8 cellular contexts compared by ENCODE assay signal in the genomic region with DNA sequence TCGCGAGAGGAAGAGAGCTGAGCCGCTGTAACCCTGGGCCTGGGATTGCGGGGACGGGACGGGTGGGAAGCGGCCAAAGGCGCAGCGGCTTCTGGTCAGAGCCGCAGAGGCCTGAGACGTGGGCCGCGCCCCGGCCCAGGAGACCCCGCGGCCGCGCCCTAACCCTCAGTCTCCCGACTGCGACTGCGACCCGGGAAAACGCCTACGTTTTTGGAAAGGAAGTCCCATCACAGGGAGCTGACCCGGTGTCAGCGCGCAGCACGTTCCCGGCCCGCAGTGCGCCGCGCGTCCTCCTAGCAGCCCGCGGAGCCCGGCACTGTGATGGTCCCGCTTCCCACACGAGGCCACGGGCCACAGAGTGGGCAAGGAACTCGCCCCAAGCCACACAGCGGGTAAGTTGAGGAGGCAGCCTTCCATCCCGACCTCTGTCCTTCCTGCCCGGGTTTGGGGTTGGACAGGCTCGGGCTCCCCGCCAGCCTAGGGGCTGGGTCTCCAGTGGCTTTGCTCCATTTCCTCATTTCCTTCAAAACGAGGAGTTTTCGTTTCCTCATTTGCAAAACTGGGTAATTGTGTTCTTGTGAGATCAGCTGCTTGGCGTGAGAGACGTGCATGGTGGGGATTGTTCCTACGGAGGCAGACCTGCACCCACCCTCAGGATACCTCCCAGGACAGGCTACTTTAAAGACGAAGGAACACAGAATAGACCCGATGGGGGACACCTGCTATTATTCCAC. TPM values are rescaled to one million over a fixed set of nuclear protein-coding genes. Genes with fewer than 3 reads are reported as not detected.
A peak's percentile ranks its signal among the peaks of the same experiment; 100 is the strongest.
DNase-seq lines count a peak whose midpoint lies in the region; ATAC-seq and TF ChIP-seq lines count a peak whose summit lies in the region.

No MANE protein-coding gene starts in this region.

- no peak for TF ChIP-seq POLR2A in spleen (IDR thresholded peaks at IDR 0.05)

- H3K4me2 ChIP-seq in GM23248 (ENCODE audit: unreplicated experiment): peak overlapping the region; percentile 88

- peaks cover 35% of the 10 kb centered on the region for H3F3A ChIP-seq in GM23248 (ENCODE audit: insufficient read depth)

- H3K4me1 ChIP-seq in GM23248 (ENCODE audit: insufficient read depth): peaks cover 32% of the 10 kb centered on the region
- H3K4me1 ChIP-seq in spleen: peaks cover 0 to 21% (median 13%) of the 10 kb centered on the region in 6 donors

- peaks cover 11% of the 10 kb centered on the region; the same call in 1 of the 2 replicates for H3K79me2 ChIP-seq in GM23248 (ENCODE audit: insufficient read depth)

- H3K9me3 ChIP-seq in GM23248 (ENCODE audit: low read depth) (no peaks in the 10 kb centered on the region), spleen (peaks cover 0 to 11% (median 0%) of the 10 kb centered on the region in 8 donors)

- in situ Hi-C loops in GM23248 (cut with MboI): loop anchor here (25.0 kb wide), 1 partner anchor 710 kb away; no protein-coding TSS in a partner anchor

- peak overlapping the region; percentile 76 for H3K9ac ChIP-seq in GM23248

- H2AFZ ChIP-seq in GM23248: peak overlapping the region; percentile 99

- peak overlapping the region; percentile 78 for H3K27ac ChIP-seq in GM23248
- H3K27ac ChIP-seq in spleen: peak overlapping the region in 6 of 8 donors; percentile 11 to 77 (median 56)

- TF ChIP-seq CTCF in spleen (IDR thresholded peaks at IDR 0.05 in 8 of 11, conservative IDR thresholded peaks at IDR 0.05 in 3 of 11): no peak

- ATAC-seq in HG02981 (IDR thresholded peaks at IDR 0.05; ENCODE audit: unreplicated experiment): no peak
- no peak for ATAC-seq in GM18520 (IDR thresholded peaks at IDR 0.05; ENCODE audit: unreplicated experiment)

- H3K9me2 ChIP-seq in GM23248 (ENCODE audit: insufficient read depth): no peaks in the 10 kb centered on the region

- H3K4me3 ChIP-seq in GM23248: peak overlapping the region; percentile 73
- H3K4me3 ChIP-seq in spleen: peak overlapping the region; percentile 9 to 67 (median 36)

- WGBS in GM23248 (ENCODE audit: low coverage in 1 of 2, low lambda C conversion rate in 2 of 2, missing lambda C conversion rate in 2 of 2), 2 experiments: 0 to 3% methylated on average over 42 to 52 of the region's 53 CpGs
- 3 to 8% (median 5%) methylated on average over 13 to 53 of the region's 53 CpGs for WGBS in spleen, 5 donors

- no peaks in the 10 kb centered on the region for H3K27me3 ChIP-seq in GM23248 (replicated peaks; ENCODE audit: insufficient read depth)
- H3K27me3 ChIP-seq in spleen (replicated peaks in 1 of 7): peaks cover 0 to 50% (median 16%) of the 10 kb centered on the region in 7 donors

- H3K36me3 ChIP-seq in GM23248 (ENCODE audit: low read depth) (no peaks in the 10 kb centered on the region), spleen (no peaks in the 10 kb centered on the region)

- intact Hi-C loops in spleen (cut with DNase I; ENCODE audit: low total_unique reads): no loop called here

- no peaks in the 10 kb centered on the region for H4K20me1 ChIP-seq in GM23248 (ENCODE audit: insufficient read depth)

- DNase-seq in GM23248 (peak; percentile 63), amniotic epithelial cell (ENCODE audit: low read depth) (peak; percentile 11), iPS-NIHi7 (ENCODE audit: extremely low spot score) (peak; percentile 58), spleen (peak; percentile 83), NCI-H345 (lab: John Stamatoyannopoulos, UW) (no peak)
- DNase-seq in stimulated activated CD4-positive, alpha-beta T cell treated with anti-CD3 and anti-CD28 coated beads, Interleukin-2, amount 100 ng/mL, for 48 hours: no peak

RNA-seq across cellular contexts. Expression of a gene that starts 1.2 kb away (rescaled TPM):
- total RNA-seq in GM23248 (2014; rRNA removed; shearing (Covaris generic)): 38.2 and 48.8 TPM in 2 replicates
- polyA plus RNA-seq in GM23248 (2016; fragmentation: Nextera tagmentation; extraction: Ambion mirVana) (42.5 and 43.2 TPM in 2 replicates), spleen (10 to 100 TPM in 2 of 3 donors, 1 to 10 TPM in 1; 9.6 to 64.8 (median 31.2) TPM)
- total RNA-seq in spleen: 10 to 100 TPM in 6 of 7 donors, 1 to 10 TPM in 1; 8.8 to 59.8 (median 26.7) TPM

RNA-seq across cellular contexts. Expression of a gene that starts 51.4 kb away (rescaled TPM):
- 66.0 and 96.1 TPM in 2 replicates for total RNA-seq in GM23248 (2014; rRNA removed; shearing (Covaris generic))
- polyA plus RNA-seq in GM23248 (2016; fragmentation: Nextera tagmentation; extraction: Ambion mirVana): 135 and 136 TPM in 2 replicates
- 10 to 100 TPM; 26.5 to 49.8 (median 36.2) TPM for total RNA-seq in spleen
- 10 to 100 TPM; 18.3 to 34.2 (median 28.3) TPM for polyA plus RNA-seq in spleen

Comparison
In these comparisons a context has a peak if more than half of its experiments do, and no peak if none do; other contexts are left out.
1. DNase-seq: peak in GM23248 (single experiment), amniotic epithelial cell (single experiment), iPS-NIHi7 (single experiment) and spleen (single experiment); none in stimulated activated CD4-positive, alpha-beta T cell treated with anti-CD3 and anti-CD28 coated beads, Interleukin-2, amount 100 ng/mL, for 48 hours (0 of 2) and NCI-H345 (single experiment).